8 cellular contexts compared by ENCODE assay signal in the genomic region with DNA sequence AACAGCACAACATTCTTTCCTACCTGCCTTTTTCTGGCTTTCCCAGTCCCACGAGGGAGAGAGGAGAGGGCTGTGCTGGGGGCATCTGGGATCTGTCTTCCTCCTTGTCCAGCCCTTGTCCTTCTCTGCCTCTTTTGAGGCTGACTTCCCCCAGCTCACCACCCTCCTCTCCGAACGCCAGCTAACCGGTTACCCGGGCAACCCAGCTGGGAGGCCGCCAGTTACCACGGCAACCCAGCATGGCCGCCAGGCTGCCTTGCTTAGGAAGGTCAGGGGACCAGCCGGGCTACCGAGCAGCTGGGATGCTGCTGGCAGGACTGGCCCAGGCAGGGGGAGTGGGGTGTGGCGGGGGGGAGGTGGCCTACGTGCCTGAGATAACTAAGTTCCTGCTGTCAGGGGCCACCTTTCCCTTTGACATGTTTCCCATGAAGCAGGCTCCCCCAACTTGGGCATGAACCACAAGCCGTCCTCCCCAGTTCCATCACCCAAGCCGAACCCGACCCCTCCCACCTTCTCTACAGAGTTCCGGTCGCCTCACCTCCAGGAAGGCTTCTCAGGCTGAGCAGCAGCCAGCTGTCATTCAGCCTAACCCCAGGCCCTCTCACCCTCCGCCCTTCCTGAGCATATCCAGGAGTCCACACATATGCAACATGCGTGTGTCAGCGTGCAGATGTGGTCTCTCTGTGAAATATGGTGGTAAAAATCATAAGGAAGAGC. TPM values are rescaled to one million over a fixed set of nuclear protein-coding genes. Genes with fewer than 3 reads are reported as not detected.
DNase-seq lines count a peak whose midpoint lies in the region; ATAC-seq and TF ChIP-seq lines count a peak whose summit lies in the region.

No MANE protein-coding gene starts in this region.

- CTCF ChIA-PET in AG04449 (lab: Yijun Ruan, JAX) = interaction anchor here (0.6 to 7.3 kb wide), 11 partner anchors 9 to 189 kb away, joined by 3 to 58 read pairs (median 5); a partner anchor contains a TSS

- H3K4me1 ChIP-seq in lower lobe of right lung (no peaks in the 10 kb centered on the region), upper lobe of right lung (no peaks in the 10 kb centered on the region), foreskin keratinocyte (no peaks in the 10 kb centered on the region)

- ATAC-seq in lower lobe of right lung (peak; percentile 44 to 45), upper lobe of right lung (peak; percentile 26), foreskin keratinocyte (no peak)

- POLR2A ChIA-PET in AG04449 (lab: Yijun Ruan, JAX) = no interaction called here

- H3K9me3 ChIP-seq in lower lobe of right lung = no peaks in the 10 kb centered on the region
- no peaks in the 10 kb centered on the region for H3K9me3 ChIP-seq in upper lobe of right lung

- intact Hi-C loops in lower lobe of right lung (cut with DNase I) = no loop called here
- intact Hi-C loops in upper lobe of right lung (cut with DNase I) = no loop called here

- H3K4me3 ChIP-seq in AG04449 (ENCODE audit: low read depth, low read length) = peak overlapping the region; percentile 45
- H3K4me3 ChIP-seq in lower lobe of right lung = no peak overlapping the region
- H3K4me3 ChIP-seq in upper lobe of right lung = no peak overlapping the region

- DNase-seq in AG04449 (ENCODE audit: low read depth, low spot score) (no peak), NCI-H1092 (lab: John Stamatoyannopoulos, UW) (peak; percentile 87), cerebellar nuclear complex (lab: John Stamatoyannopoulos, UW) (peak; percentile 8 to 62), lower lobe of right lung (peak; percentile 60), upper lobe of right lung (peak; percentile 76), foreskin keratinocyte (no peak), activated gamma-delta T cell (lab: John Stamatoyannopoulos, UW) (no peak)
- DNase-seq in effector CD8-positive, alpha-beta T cell (lab: John Stamatoyannopoulos, UW) = no peak

- no peaks in the 10 kb centered on the region for H3K36me3 ChIP-seq in lower lobe of right lung
- no peaks in the 10 kb centered on the region for H3K36me3 ChIP-seq in upper lobe of right lung

- H3K27me3 ChIP-seq in lower lobe of right lung (ENCODE audit: low read depth) = no peaks in the 10 kb centered on the region
- no peaks in the 10 kb centered on the region for H3K27me3 ChIP-seq in upper lobe of right lung
- H3K27me3 ChIP-seq in foreskin keratinocyte = no peaks in the 10 kb centered on the region

- TF ChIP-seq CTCF in AG04449 (IDR thresholded peaks at IDR 0.05; ENCODE audit: insufficient read depth, low read length, missing control alignments) (no peak), lower lobe of right lung (IDR thresholded peaks at IDR 0.05) (no peak), upper lobe of right lung (IDR thresholded peaks at IDR 0.05) (no peak), foreskin keratinocyte (conservative IDR thresholded peaks at IDR 0.05) (no peak)

- no peak overlapping the region for H3K27ac ChIP-seq in lower lobe of right lung
- no peak overlapping the region for H3K27ac ChIP-seq in upper lobe of right lung
- H3K27ac ChIP-seq in foreskin keratinocyte = no peak overlapping the region

RNA-seq across cellular contexts. Expression of a gene that starts 8.7 kb away (rescaled TPM):
- total RNA-seq in lower lobe of right lung (7.6 TPM), upper lobe of right lung (7.1 TPM), foreskin keratinocyte (4.4 and 6.0 TPM in 2 replicates)
- polyA plus RNA-seq in foreskin keratinocyte = 2.0 and 2.4 TPM in 2 replicates

Comparison
In these comparisons a context has a peak if more than half of its experiments do, and no peak if none do; other contexts are left out.
1. DNase-seq: peak in NCI-H1092 (single experiment), cerebellar nuclear complex (2 of 2), lower lobe of right lung (single experiment) and upper lobe of right lung (single experiment); none in AG04449 (single experiment), foreskin keratinocyte (0 of 2), activated gamma-delta T cell (single experiment) and effector CD8-positive, alpha-beta T cell (single experiment).